Comparison of ENCODE assay signal across 28 cellular contexts in genomic region chr7:111162692-111163091, GRCh38.
A peak's percentile ranks its signal among the peaks of the same experiment; 100 is the strongest.
DNase-seq lines count a peak whose midpoint lies in the region; ATAC-seq and TF ChIP-seq lines count a peak whose summit lies in the region.
"Had no signal": no experiment of that assay in that cellular context is flagged by ENCODE, and none has a peak within 500 bp of the region (broad histone marks: within the 10 kb centered on the region; RNA-seq: fewer than 3 reads in every experiment).

No MANE protein-coding gene starts in this region.

- CTCF ChIA-PET in HEK293 (lab: Yijun Ruan, JAX) = no interaction called here

- no peaks in the 10 kb centered on the region for H3K9me3 ChIP-seq in HEK293 (ENCODE audit: control insufficient read depth, insufficient read depth, low read depth, low read length)
- H3K9me3 ChIP-seq: A549, SK-N-SH had no signal

- H3K27ac ChIP-seq in HEK293 (ENCODE audit: extremely low read depth, low read depth, low read length) = no peak overlapping the region
- H3K27ac ChIP-seq: A549, HL-60, RWPE1 had no signal

- DNase-seq in M059J (ENCODE audit: low read depth) (peak; percentile 40), fibroblast of the aortic adventitia (ENCODE audit: low read depth) (peak; percentile 27), renal cortical epithelial cell (ENCODE audit: low read depth) (peak; percentile 27), SKM-1 treated with dmso at 0.1 percent for 144 hours (lab: John Stamatoyannopoulos, UW; ENCODE audit: unreplicated experiment) (no peak), NOMO-1 (lab: John Stamatoyannopoulos, UW; ENCODE audit: unreplicated experiment in 2 of 2) (no peak)
- DNase-seq: AML-193; C1 segment of cervical spinal cord; CD4-positive, alpha-beta memory T cell; COR-L47; DMS53; GOT3; HCEC 1CT; KG1; MM.1S; NCI-H1048; NCI-H1694; NCI-H2029 treated with DMSO at 0.1 percent for 48 hours; NCI-H2227 treated with DMSO at 0.1 percent for 48 hours; NCI-H69; SHP77 treated with DMSO at 0.1 percent for 48 hours; SK-N-SH; T-helper 2 cell had no signal

- POLR2A ChIA-PET in HEK293 (lab: Yijun Ruan, JAX) = interaction anchor here (0.6 kb wide), 1 partner anchor 163 kb away, joined by 3 read pairs; no protein-coding TSS in a partner anchor

- peaks cover under 1% of the 10 kb centered on the region; the same call in 1 of the 2 replicates for H3K4me1 ChIP-seq in HEK293 (ENCODE audit: control insufficient read depth, insufficient read depth, low read length)

- no peaks in the 10 kb centered on the region for H3K36me3 ChIP-seq in HEK293 (ENCODE audit: control insufficient read depth in 2 of 2, insufficient read depth in 1 of 2, low read length in 2 of 2)

- ATAC-seq in GM19328 (IDR thresholded peaks at IDR 0.05; ENCODE audit: unreplicated experiment) = no peak
- ATAC-seq: A549, Panc1 had no signal

- TF ChIP-seq CTCF in HEK293 (tag by site-specific recombination; IDR thresholded peaks at IDR 0.05) (no peak), fibroblast of the aortic adventitia (IDR thresholded peaks at IDR 0.05; ENCODE audit: insufficient read depth, low read length) (no peak)

- H3K4me3 ChIP-seq in HEK293 (ENCODE audit: low read depth, low read length) = no peak overlapping the region
- no peak overlapping the region for H3K4me3 ChIP-seq in fibroblast of the aortic adventitia (ENCODE audit: low read depth, low read length)
- H3K4me3 ChIP-seq: A549 had no signal

TF ChIP-seq in HEK293, 187 proteins besides CTCF, POLR2A, EP300 and RAD21:
- TF ChIP-seq EGR2 (tag by site-specific recombination; IDR thresholded peaks at IDR 0.05; ENCODE audit: low read depth) (peak; percentile 6), ZNF626 (tag by site-specific recombination; IDR thresholded peaks at IDR 0.05) (no peak), ZBTB48 (tag by site-specific recombination; IDR thresholded peaks at IDR 0.05) (no peak), HOXD13 (CRISPR knock-in tag; IDR thresholded peaks at IDR 0.05; ENCODE audit: borderline replicate concordance) (no peak), ZBTB17 (tag by site-specific recombination; IDR thresholded peaks at IDR 0.05) (no peak)

Comparison
In these comparisons a context has a peak if more than half of its experiments do, and no peak if none do; other contexts are left out.
1. DNase-seq: peak in M059J (single experiment), fibroblast of the aortic adventitia (single experiment) and renal cortical epithelial cell (single experiment); none in SKM-1 treated with dmso at 0.1 percent for 144 hours (single experiment) and NOMO-1 (0 of 2).